In the genomic region with DNA sequence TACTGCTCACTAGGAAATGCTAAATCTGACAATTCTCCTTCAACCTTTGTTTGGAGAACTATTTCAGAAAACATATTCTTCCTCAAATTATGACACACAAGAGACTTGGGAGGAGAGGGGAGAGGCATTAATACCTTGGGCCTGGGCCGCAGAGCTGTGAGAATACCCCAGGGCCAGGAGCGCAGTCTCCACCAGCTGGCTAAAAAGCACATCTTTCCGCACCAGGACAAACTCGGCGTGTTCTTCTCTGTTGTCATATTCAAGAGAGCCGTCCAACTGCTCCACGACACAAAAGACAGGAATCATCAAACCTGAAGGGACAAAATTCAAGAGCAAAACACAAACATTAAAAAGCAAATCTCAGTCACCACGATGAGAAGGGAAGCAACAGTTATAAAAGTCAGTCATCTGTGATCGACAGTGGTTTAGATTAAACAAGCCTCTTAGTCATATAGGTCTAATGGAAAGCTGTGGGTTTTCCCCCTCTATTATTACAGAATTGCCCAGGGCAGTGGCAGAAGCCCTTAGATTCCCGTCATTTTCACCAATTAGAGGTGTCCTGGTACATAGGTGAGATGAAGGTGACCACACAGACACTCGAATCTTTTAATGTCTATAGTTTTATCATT, we compare ENCODE assay signal across 18 cellular contexts. TPM values are rescaled to one million over a fixed set of nuclear protein-coding genes. Genes with fewer than 3 reads are reported as not detected.
DNase-seq lines count a peak whose midpoint lies in the region; ATAC-seq, FAIRE-seq and TF ChIP-seq lines count a peak whose summit lies in the region.
"Had no signal": no experiment of that assay in that cellular context is flagged by ENCODE, and none has a peak within 500 bp of the region (broad histone marks: within the 10 kb centered on the region; RNA-seq: fewer than 3 reads in every experiment).

No MANE protein-coding gene starts in this region.

- no peak overlapping the region for H3K27ac Mint-ChIP-seq in naive thymus-derived CD4-positive, alpha-beta T cell
- no peak overlapping the region for H3K27ac Mint-ChIP-seq in activated CD4-positive, alpha-beta memory T cell treated with anti-CD3 and anti-CD28 coated beads, Interleukin-2, amount 10 ng/mL, durations not matched to agents 7 days and 5 days
- H3K27ac Mint-ChIP-seq: activated CD4-positive, alpha-beta T cell treated with anti-CD3 and anti-CD28 coated beads for 36 hours had no signal

- H3K23ac ChIP-seq in mesendoderm (ENCODE audit: low read length) = no peak overlapping the region

- no peak overlapping the region for H4K5ac ChIP-seq in mesendoderm (ENCODE audit: low read length)

- no peak for FAIRE-seq in H54 (lab: Jason Lieb, UNC)
- FAIRE-seq: GM12892 had no signal

- no peak for TF ChIP-seq POLR2A in H54 (IDR thresholded peaks at IDR 0.05; ENCODE audit: low read depth, low read length)

- H3K27me3 Mint-ChIP-seq in naive thymus-derived CD4-positive, alpha-beta T cell = peaks cover 10 to 35% (median 21%) of the 10 kb centered on the region in 5 donors
- peaks cover 7% of the 10 kb centered on the region for H3K27me3 Mint-ChIP-seq in activated CD4-positive, alpha-beta memory T cell treated with anti-CD3 and anti-CD28 coated beads, Interleukin-2, amount 10 ng/mL, durations not matched to agents 7 days and 5 days

- no peaks in the 10 kb centered on the region for H3K9me3 ChIP-seq in naive thymus-derived CD4-positive, alpha-beta T cell (ENCODE audit: control insufficient read depth in 2 of 3, low read length in 3 of 3)
- H3K9me3 ChIP-seq: MG63, upper lobe of right lung had no signal

- no peak overlapping the region for H2BK5ac ChIP-seq in mesendoderm (ENCODE audit: low read length)

- no peaks in the 10 kb centered on the region for H3K79me2 ChIP-seq in mesendoderm (ENCODE audit: control insufficient read depth, insufficient read depth, low read length)

- no peak overlapping the region for H3K27ac ChIP-seq in mesendoderm (ENCODE audit: low read depth, low read length)
- H3K27ac ChIP-seq in naive thymus-derived CD4-positive, alpha-beta T cell (ENCODE audit: low read depth, low read length) = no peak overlapping the region
- H3K27ac ChIP-seq: PC-9, upper lobe of right lung had no signal

- H2BK15ac ChIP-seq in mesendoderm (replicated peaks; ENCODE audit: low read depth) = no peak overlapping the region

- peak overlapping the region; percentile 17 for H3K56ac ChIP-seq in mesendoderm (ENCODE audit: low read length)

- POLR2A ChIA-PET in HEK293T (lab: Yijun Ruan, JAX) = interaction anchor here (1.6 kb wide), 1 partner anchor 11 kb away, joined by 3 read pairs; no protein-coding TSS in a partner anchor
- POLR2A ChIA-PET in naive thymus-derived CD4-positive, alpha-beta T cell (lab: Charles Lee) = no interaction called here
- POLR2A ChIA-PET in activated CD4-positive, alpha-beta memory T cell treated with anti-CD3 and anti-CD28 coated beads, Interleukin-2, amount 10 ng/mL, durations not matched to agents 7 days and 5 days (lab: Charles Lee) = no interaction called here

- ATAC-seq in naive thymus-derived CD4-positive, alpha-beta T cell = no peak
- ATAC-seq: activated CD4-positive, alpha-beta T cell treated with anti-CD3 and anti-CD28 coated beads for 36 hours; SK-N-SH treated with all-trans-retinoic acid at 6 μM for 48 hours; upper lobe of right lung had no signal

- H3K4me3 ChIP-seq in mesendoderm (ENCODE audit: low read length) = no peak overlapping the region
- H3K4me3 ChIP-seq in naive thymus-derived CD4-positive, alpha-beta T cell (ENCODE audit: low read length) = no peak overlapping the region
- H3K4me3 ChIP-seq: MG63, PC-9, upper lobe of right lung had no signal

- peak; percentile 46 for DNase-seq in Caki2 (ENCODE audit: low read depth)
- DNase-seq in HEK293T (ENCODE audit: extremely low spot score) = no peak
- DNase-seq in RPMI7951 (ENCODE audit: low read depth) = peak; percentile 46
- peak; percentile 30 for DNase-seq in mesendoderm
- DNase-seq in naive thymus-derived CD4-positive, alpha-beta T cell = no peak
- DNase-seq in activated CD4-positive, alpha-beta memory T cell treated with anti-CD3 and anti-CD28 coated beads, Interleukin-2, amount 10 ng/mL, durations not matched to agents 7 days and 5 days = no peak
- DNase-seq in H54 (ENCODE audit: insufficient read length, low spot score) = no peak
- DNase-seq: activated CD4-positive, alpha-beta T cell treated with anti-CD3 and anti-CD28 coated beads for 36 hours; activated CD8-positive, alpha-beta memory T cell treated with anti-CD3 and anti-CD28 coated beads, Interleukin-2, amount 50 U/mL, for 48 hours; amygdala; caudate nucleus; MG63; NCI-H1694 treated with DMSO at 0.1 percent for 48 hours; PC-9; stimulated activated CD4-positive, alpha-beta T cell treated with anti-CD3 and anti-CD28 coated beads, Interleukin-2, amount 100 ng/mL, for 24 hours; upper lobe of right lung had no signal

- WGBS in mesendoderm (ENCODE audit: extremely low coverage, insufficient coverage, low lambda C conversion rate) = no CpG with 5 or more reads among the region's 11 CpGs

- no peak overlapping the region for H3K4ac ChIP-seq in mesendoderm (ENCODE audit: low read depth, low read length)

- no peaks in the 10 kb centered on the region for H3K36me3 ChIP-seq in mesendoderm (ENCODE audit: control insufficient read depth, insufficient read depth, low read length)
- H3K36me3 ChIP-seq in naive thymus-derived CD4-positive, alpha-beta T cell (ENCODE audit: control insufficient read depth in 2 of 3, insufficient read depth in 3 of 3, low read length in 3 of 3) = no peaks in the 10 kb centered on the region
- H3K36me3 ChIP-seq: upper lobe of right lung had no signal

- H3K4me2 ChIP-seq in mesendoderm (ENCODE audit: low read length) = no peak overlapping the region
- H3K4me2 ChIP-seq: PC-9 had no signal

- in situ Hi-C loops in Caki2 (cut with HindIII; ENCODE audit: low pct_unique_long_range_greater_than_20kb, low sequenced_read_pairs) = no loop called here

- no peaks in the 10 kb centered on the region for H3K27me3 ChIP-seq in mesendoderm (ENCODE audit: insufficient read depth, low read length, poor library complexity)
- no peaks in the 10 kb centered on the region for H3K27me3 ChIP-seq in naive thymus-derived CD4-positive, alpha-beta T cell (ENCODE audit: control insufficient read depth in 2 of 2, insufficient read depth in 2 of 2, low read length in 2 of 2)
- H3K27me3 ChIP-seq: MG63, upper lobe of right lung had no signal

- H3K18ac ChIP-seq in mesendoderm (ENCODE audit: low read length) = no peak overlapping the region

- no peak overlapping the region for H3K9ac ChIP-seq in mesendoderm (ENCODE audit: low read length)

- H3K9me3 Mint-ChIP-seq in naive thymus-derived CD4-positive, alpha-beta T cell = peaks cover 0 to 1% (median 0%) of the 10 kb centered on the region in 11 donors
- no peaks in the 10 kb centered on the region for H3K9me3 Mint-ChIP-seq in activated CD4-positive, alpha-beta memory T cell treated with anti-CD3 and anti-CD28 coated beads, Interleukin-2, amount 10 ng/mL, durations not matched to agents 7 days and 5 days

- H2AK5ac ChIP-seq in mesendoderm (ENCODE audit: low read length) = no peak overlapping the region

- H3K4me1 Mint-ChIP-seq in naive thymus-derived CD4-positive, alpha-beta T cell = no peaks in the 10 kb centered on the region
- no peaks in the 10 kb centered on the region for H3K4me1 Mint-ChIP-seq in activated CD4-positive, alpha-beta memory T cell treated with anti-CD3 and anti-CD28 coated beads, Interleukin-2, amount 10 ng/mL, durations not matched to agents 7 days and 5 days
- H3K4me1 Mint-ChIP-seq: activated CD4-positive, alpha-beta T cell treated with anti-CD3 and anti-CD28 coated beads for 36 hours had no signal

- intact Hi-C loops in naive thymus-derived CD4-positive, alpha-beta T cell (cut with micrococcal nuclease) = no loop called here

- H3K4me3 Mint-ChIP-seq in naive thymus-derived CD4-positive, alpha-beta T cell = no peak overlapping the region
- H3K4me3 Mint-ChIP-seq in activated CD4-positive, alpha-beta memory T cell treated with anti-CD3 and anti-CD28 coated beads, Interleukin-2, amount 10 ng/mL, durations not matched to agents 7 days and 5 days = no peak overlapping the region
- H3K4me3 Mint-ChIP-seq: activated CD4-positive, alpha-beta T cell treated with anti-CD3 and anti-CD28 coated beads for 36 hours had no signal

- H3K4me1 ChIP-seq in mesendoderm (ENCODE audit: control insufficient read depth, low read depth, low read length) = peaks cover 2% of the 10 kb centered on the region
- H3K4me1 ChIP-seq in naive thymus-derived CD4-positive, alpha-beta T cell (ENCODE audit: control insufficient read depth in 2 of 2, insufficient read depth in 2 of 2, low read length in 2 of 2) = no peaks in the 10 kb centered on the region
- H3K4me1 ChIP-seq: upper lobe of right lung had no signal

- CTCF ChIA-PET in HEK293T (lab: Yijun Ruan, JAX) = interaction anchor here (0.8 kb wide), 1 partner anchor 11 kb away, joined by 3 read pairs; no protein-coding TSS in a partner anchor
- CTCF ChIA-PET in naive thymus-derived CD4-positive, alpha-beta T cell (lab: Charles Lee) = no interaction called here
- CTCF ChIA-PET in activated CD4-positive, alpha-beta memory T cell treated with anti-CD3 and anti-CD28 coated beads, Interleukin-2, amount 10 ng/mL, durations not matched to agents 7 days and 5 days (lab: Charles Lee) = no interaction called here

- no peak overlapping the region for H2BK120ac ChIP-seq in mesendoderm (ENCODE audit: low read depth, low read length)

- no peak overlapping the region for H4K8ac ChIP-seq in mesendoderm (ENCODE audit: low read depth, low read length)

- no peaks in the 10 kb centered on the region for H3K36me3 Mint-ChIP-seq in naive thymus-derived CD4-positive, alpha-beta T cell
- H3K36me3 Mint-ChIP-seq in activated CD4-positive, alpha-beta memory T cell treated with anti-CD3 and anti-CD28 coated beads, Interleukin-2, amount 10 ng/mL, durations not matched to agents 7 days and 5 days (ENCODE audit: low read depth) = no peaks in the 10 kb centered on the region

- H3K79me1 ChIP-seq in mesendoderm (ENCODE audit: low read length) = no peaks in the 10 kb centered on the region

TF ChIP-seq in HEK293T, 16 proteins besides CTCF, POLR2A, EP300 and RAD21 (continues in another document):
- no peak for TF ChIP-seq FOXA1 (IDR thresholded peaks at IDR 0.05)

RNA-seq across cellular contexts. Expression of a gene that starts 24.4 kb away (rescaled TPM):
- 1.6 and 5.4 TPM in 2 replicates for total RNA-seq in Caki2 (2014; rRNA removed; shearing (Covaris generic); ENCODE audit: low replicate concordance)
- total RNA-seq in RPMI7951 (2014; rRNA removed; shearing (Covaris generic)) = 10.9 and 11.8 TPM in 2 replicates
- polyA plus RNA-seq in mesendoderm (2013, experiment 1 of 2) = 2.6 TPM
- 2.5 TPM for polyA plus RNA-seq in mesendoderm (2013, experiment 2 of 2)
- total RNA-seq in naive thymus-derived CD4-positive, alpha-beta T cell = under 1 TPM in 3 of 5 experiments, not detected in 2; 0.05 to 0.96 (median 0.32) TPM
- not detected for polyA plus RNA-seq in naive thymus-derived CD4-positive, alpha-beta T cell
- total RNA-seq in activated CD4-positive, alpha-beta memory T cell treated with anti-CD3 and anti-CD28 coated beads, Interleukin-2, amount 10 ng/mL, durations not matched to agents 7 days and 5 days = under 1 TPM; 0.13 to 0.18 TPM

Comparison
In these comparisons a context has a peak if more than half of its experiments do, and no peak if none do; other contexts are left out.
1. DNase-seq: peak in Caki2 (single experiment), RPMI7951 (single experiment) and mesendoderm (single experiment); none in HEK293T (single experiment), naive thymus-derived CD4-positive, alpha-beta T cell (0 of 9), activated CD4-positive, alpha-beta memory T cell treated with anti-CD3 and anti-CD28 coated beads, Interleukin-2, amount 10 ng/mL, durations not matched to agents 7 days and 5 days (single experiment) and H54 (single experiment).